ENCODE assay signal across 9 cellular contexts in the genomic region with DNA sequence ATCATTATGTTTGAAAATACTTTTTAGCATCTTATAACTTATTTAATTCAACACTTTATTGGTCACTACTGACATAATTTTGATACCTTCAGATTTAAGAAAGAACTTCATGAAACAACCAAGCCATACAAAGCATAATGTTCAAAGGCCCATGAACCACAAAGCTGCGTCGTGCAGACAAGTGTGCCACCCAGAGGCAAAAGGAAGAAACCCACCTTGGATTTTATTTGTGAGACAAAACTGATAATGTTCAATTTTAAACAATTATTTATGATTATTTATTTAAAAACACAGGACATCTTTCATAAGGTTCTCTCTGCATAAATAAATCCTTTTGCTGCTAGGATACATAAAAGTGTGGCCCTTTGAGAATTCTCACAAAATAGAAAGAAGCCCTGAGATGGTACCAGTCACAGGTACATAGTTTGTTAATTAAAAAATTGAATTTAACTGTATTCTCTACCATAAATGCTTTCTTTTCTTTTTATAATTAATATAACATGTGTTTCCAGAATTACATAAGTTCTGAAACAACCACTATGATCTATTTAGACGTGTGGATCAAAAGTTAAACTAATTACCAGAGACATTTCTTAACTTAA.
DNase-seq lines count a peak whose midpoint lies in the region; ATAC-seq, FAIRE-seq and TF ChIP-seq lines count a peak whose summit lies in the region.
"Had no signal": no experiment of that assay in that cellular context is flagged by ENCODE, and none has a peak within 500 bp of the region (broad histone marks: within the 10 kb centered on the region; RNA-seq: fewer than 3 reads in every experiment).

No MANE protein-coding gene starts in this region.

- no peak overlapping the region for H3K9ac ChIP-seq in fibroblast of lung (ENCODE audit: insufficient read depth, low read length)

- ATAC-seq in GM19455 (IDR thresholded peaks at IDR 0.05; ENCODE audit: unreplicated experiment) (no peak), HG02759 (IDR thresholded peaks at IDR 0.05; ENCODE audit: unreplicated experiment) (no peak)

- no peaks in the 10 kb centered on the region for H3K4me1 ChIP-seq in fibroblast of lung (ENCODE audit: control insufficient read depth, extremely low read depth, insufficient read depth, low read length)

- no peaks in the 10 kb centered on the region for H3K9me3 ChIP-seq in fibroblast of lung (ENCODE audit: control insufficient read depth, insufficient read depth, low read depth, low read length)

- H2AFZ ChIP-seq in fibroblast of lung (ENCODE audit: low read length): no peak overlapping the region

- H3K4me2 ChIP-seq in fibroblast of lung (ENCODE audit: extremely low read depth, insufficient read depth, low read length): no peak overlapping the region

- peak; percentile 80 to 87 for TF ChIP-seq CTCF in fibroblast of lung (conservative IDR thresholded peaks at IDR 0.05 in 1 of 2, IDR thresholded peaks at IDR 0.05 in 1 of 2; ENCODE audit: low read depth in 1 of 2, low read length in 2 of 2)

- in situ Hi-C loops in ACHN (cut with HindIII; ENCODE audit: low pct_ligation_motif_present, low pct_unique_long_range_greater_than_20kb, low sequenced_read_pairs): no loop called here

- no peaks in the 10 kb centered on the region for H3K79me2 ChIP-seq in fibroblast of lung (ENCODE audit: control insufficient read depth, insufficient read depth, low read length)

- H3K4me3 ChIP-seq in fibroblast of lung (replicated peaks in 1 of 4; ENCODE audit: control extremely low read depth in 1 of 4, insufficient read depth in 1 of 4, low read depth in 3 of 4, low read length in 4 of 4): no peak overlapping the region

- H3K27me3 ChIP-seq in fibroblast of lung (ENCODE audit: control insufficient read depth, insufficient read depth, low read length): no peaks in the 10 kb centered on the region

- DNase-seq in ACHN (peak; percentile 55), GM04504 (ENCODE audit: low read depth) (peak; percentile 3), NCI-H146 treated with DMSO at 0.1 percent for 48 hours (lab: John Stamatoyannopoulos, UW; ENCODE audit: unreplicated experiment) (peak; percentile 67), fibroblast of lung (ENCODE audit: low read depth in 2 of 2) (peak; percentile 28 to 69), posterior cingulate gyrus (peak in 7 of 10 donors; percentile 16 to 90 (median 56))

- no peaks in the 10 kb centered on the region for H3K36me3 ChIP-seq in fibroblast of lung (ENCODE audit: control insufficient read depth, insufficient read depth, low read length)

- no peaks in the 10 kb centered on the region for H4K20me1 ChIP-seq in fibroblast of lung (ENCODE audit: control insufficient read depth, extremely low read depth, insufficient read depth, low read length)

- peak; percentile 91 for FAIRE-seq in TTC549 (lab: Jason Lieb, UNC)

- intact Hi-C loops in posterior cingulate gyrus (cut with DNase I): loop anchor here (1.0 to 10.0 kb wide), 4 partner anchors 56 to 484 kb away; no protein-coding TSS in a partner anchor

- H3K27ac ChIP-seq in fibroblast of lung (ENCODE audit: insufficient read depth, low read length): no peak overlapping the region
- H3K27ac ChIP-seq: epithelial cell of prostate had no signal

Comparison
In these comparisons a context has a peak if more than half of its experiments do, and no peak if none do; other contexts are left out.
1. DNase-seq: peak in every context shown above with its lines; median percentile 67 in NCI-H146 treated with DMSO at 0.1 percent for 48 hours; 56 in posterior cingulate gyrus; 55 in ACHN; 48 in fibroblast of lung; 3 in GM04504.